17 cellular contexts compared by ENCODE assay signal in the genomic region with DNA sequence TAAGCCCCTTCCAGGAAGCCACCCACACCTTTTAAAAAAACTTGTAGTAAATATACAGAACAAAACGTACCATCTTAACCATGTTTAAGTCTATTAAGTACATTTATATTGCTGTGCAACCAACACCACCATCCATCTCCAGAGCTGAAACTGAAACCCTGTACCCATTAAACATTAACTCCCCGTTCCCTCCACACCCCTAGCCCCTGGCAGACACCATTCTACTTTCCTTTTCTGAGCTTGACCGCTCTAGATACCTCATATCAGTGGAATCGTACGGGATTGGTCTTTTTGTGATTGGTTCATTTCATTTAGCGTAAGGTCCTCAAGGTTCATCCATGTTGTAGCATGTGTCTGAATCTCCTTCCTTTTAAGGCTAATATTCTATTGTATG. TPM values are rescaled to one million over a fixed set of nuclear protein-coding genes. Genes with fewer than 3 reads are reported as not detected.
A peak's percentile ranks its signal among the peaks of the same experiment; 100 is the strongest.
DNase-seq lines count a peak whose midpoint lies in the region; ATAC-seq, FAIRE-seq and TF ChIP-seq lines count a peak whose summit lies in the region.
"Had no signal": no experiment of that assay in that cellular context is flagged by ENCODE, and none has a peak within 500 bp of the region (broad histone marks: within the 10 kb centered on the region; RNA-seq: fewer than 3 reads in every experiment).

No MANE protein-coding gene starts in this region.

- CTCF ChIA-PET in GM12878 (lab: Yijun Ruan, JAX) = no interaction called here

- no peaks in the 10 kb centered on the region for H4K20me1 ChIP-seq in GM12878 (ENCODE audit: control insufficient read depth, insufficient read depth)

- no peaks in the 10 kb centered on the region; the same call in 2 of the 3 replicates for H3K9me3 ChIP-seq in GM12878 (replicated peaks; ENCODE audit: control insufficient read depth, insufficient read depth, low read length)
- H3K9me3 ChIP-seq in trophoblast cell (ENCODE audit: insufficient read depth, low read depth, low read length) = peaks cover 3% of the 10 kb centered on the region
- H3K9me3 ChIP-seq: thoracic aorta had no signal

- no peak overlapping the region for H2BK5ac ChIP-seq in trophoblast cell (ENCODE audit: low read depth, low read length, poor library complexity)

- H3K4me1 ChIP-seq in GM12878 (ENCODE audit: control insufficient read depth, insufficient read depth, low read length) (no peaks in the 10 kb centered on the region), trophoblast cell (ENCODE audit: control insufficient read depth in 1 of 2, insufficient read depth in 2 of 2, low read length in 2 of 2) (peaks cover 18 to 31% of the 10 kb centered on the region in 2 experiments)
- H3K4me1 ChIP-seq: parathyroid adenoma had no signal

- H3K36me3 ChIP-seq in GM12878 (ENCODE audit: control insufficient read depth in 2 of 2, insufficient read depth in 2 of 2, low read length in 1 of 2) = no peaks in the 10 kb centered on the region
- H3K36me3 ChIP-seq in trophoblast cell (ENCODE audit: control insufficient read depth in 1 of 2, insufficient read depth in 2 of 2, low read length in 2 of 2) = no peaks in the 10 kb centered on the region
- H3K36me3 ChIP-seq: thoracic aorta, WERI-Rb-1 had no signal

- TF ChIP-seq EP300 in GM12878 (IDR thresholded peaks at IDR 0.05; ENCODE audit: borderline replicate concordance in 1 of 2, control insufficient read depth in 1 of 2, low read depth in 2 of 2, low read length in 2 of 2) = no peak

- intact Hi-C loops in GM12878 (cut with micrococcal nuclease; ENCODE audit: unreplicated experiment) = no loop called here

- TF ChIP-seq POLR2A in GM12878 (IDR thresholded peaks at IDR 0.05; ENCODE audit: low read depth, low read length) (no peak), GM12891 (IDR thresholded peaks at IDR 0.05; ENCODE audit: low read depth, low read length) (no peak)

- TF ChIP-seq RAD21 in GM12878 (IDR thresholded peaks at IDR 0.05; ENCODE audit: insufficient read depth, low read depth, low read length) = no peak

- no peak overlapping the region for H3K4ac ChIP-seq in trophoblast cell (ENCODE audit: low read depth, low read length)

- no peak for FAIRE-seq in GM12878 (lab: Jason Lieb, UNC)
- no peak for FAIRE-seq in GM12891 (lab: Jason Lieb, UNC)

- no peak overlapping the region for H4K12ac ChIP-seq in trophoblast cell (ENCODE audit: low read depth, low read length)

- H3K79me2 ChIP-seq in GM12878 (ENCODE audit: control insufficient read depth, insufficient read depth, low read length) = no peaks in the 10 kb centered on the region
- peaks cover 1% of the 10 kb centered on the region for H3K79me2 ChIP-seq in trophoblast cell (ENCODE audit: control insufficient read depth, insufficient read depth, low read length, poor library complexity)
- H3K79me2 ChIP-seq: parathyroid adenoma had no signal

- no peak overlapping the region for H3K4me2 ChIP-seq in GM12878 (ENCODE audit: control insufficient read depth, insufficient read depth)
- H3K4me2 ChIP-seq in trophoblast cell (ENCODE audit: low read length) = no peak overlapping the region

- H2AK5ac ChIP-seq in trophoblast cell (ENCODE audit: low read length) = no peak overlapping the region

- SMC1A ChIA-PET in GM12878 (lab: Charles Lee; ENCODE audit: uncharacterized antibody, unreplicated experiment) = no interaction called here

- RAD21 ChIA-PET in GM12878 (lab: Charles Lee; ENCODE audit: unreplicated experiment) = interaction anchor here (1.0 kb wide), 1 partner anchor 53 kb away, joined by 3 read pairs; no protein-coding TSS in a partner anchor

- H4K8ac ChIP-seq in trophoblast cell (ENCODE audit: low read depth, low read length) = no peak overlapping the region

- H3K27ac ChIP-seq in GM12878 (ENCODE audit: control insufficient read depth, insufficient read depth) (no peak overlapping the region), trophoblast cell (ENCODE audit: low read depth, low read length) (no peak overlapping the region)
- H3K27ac ChIP-seq: SK-N-MC, thoracic aorta, WERI-Rb-1 had no signal

- H3K14ac ChIP-seq in trophoblast cell (ENCODE audit: low read length) = no peak overlapping the region

- DNase-seq in GM12878 (ENCODE audit: low read depth, low spot score) (no peak), trophoblast cell (no peak), hypothalamus (lab: John Stamatoyannopoulos, UW) (no peak), GM12891 (ENCODE audit: insufficient read length, low spot score) (no peak)
- DNase-seq: activated naive CD4-positive, alpha-beta T cell treated with anti-CD3 and anti-CD28 coated beads, Interleukin-2, amount 10 ng/mL, durations not matched to agents 7 days and 5 days; DMS 273 treated with DMSO at 0.1 percent for 48 hours; H9; MV-4-11; stimulated activated CD4-positive, alpha-beta T cell treated with anti-CD3 and anti-CD28 coated beads, Interleukin-15, amount 100 ng/mL, for 24 hours; WERI-Rb-1 had no signal

- H3K27me3 ChIP-seq in GM12878 (replicated peaks in 1 of 2; ENCODE audit: control insufficient read depth in 2 of 2, insufficient read depth in 2 of 2, low read length in 1 of 2) = peaks cover 7 to 9% of the 10 kb centered on the region in 2 experiments
- no peaks in the 10 kb centered on the region for H3K27me3 ChIP-seq in trophoblast cell (ENCODE audit: insufficient read depth, low read length)

- H3K23ac ChIP-seq in trophoblast cell (ENCODE audit: low read length) = no peak overlapping the region

- peak; percentile 95 for ATAC-seq in GM18907 (IDR thresholded peaks at IDR 0.05; ENCODE audit: unreplicated experiment)
- ATAC-seq in HG02759 (IDR thresholded peaks at IDR 0.05; ENCODE audit: unreplicated experiment) = peak; percentile 95
- ATAC-seq in GM12878 = peak; percentile 65
- ATAC-seq in GM21526 (IDR thresholded peaks at IDR 0.05; ENCODE audit: low FRiP score, unreplicated experiment) = no peak
- no peak for ATAC-seq in SK-N-SH treated with all-trans-retinoic acid at 6 μM for 48 hours

- H3K4me3 ChIP-seq in GM12878 (no peak overlapping the region), trophoblast cell (ENCODE audit: low read depth, low read length) (no peak overlapping the region)
- H3K4me3 ChIP-seq: SK-N-MC, thoracic aorta had no signal

- in situ Hi-C loops in GM12878 (cut with MboI) = no loop called here

- BruUV-seq in GM12878 (replicated peaks; lab: Mats Ljungman, UMichigan) = no TSS peak

- no peak overlapping the region for H3K18ac ChIP-seq in trophoblast cell (ENCODE audit: low read length)

- peaks cover 24% of the 10 kb centered on the region for H3K79me1 ChIP-seq in trophoblast cell (ENCODE audit: low read length)

- peak overlapping the region; percentile 44 for H4K91ac ChIP-seq in trophoblast cell (ENCODE audit: low read depth, low read length)

- POLR2A ChIA-PET in GM12878 (lab: Charles Lee) = no interaction called here

- H2BK120ac ChIP-seq in trophoblast cell (ENCODE audit: insufficient read depth, low read length, poor library complexity) = peak overlapping the region; percentile 16

- no peak overlapping the region for H2AFZ ChIP-seq in GM12878 (ENCODE audit: control insufficient read depth, low read depth, low read length)
- no peak overlapping the region for H2AFZ ChIP-seq in trophoblast cell (ENCODE audit: insufficient read depth, low read length, poor library complexity)
- H2AFZ ChIP-seq: parathyroid adenoma had no signal

- no peak for TF ChIP-seq CTCF in GM12878 (IDR thresholded peaks at IDR 0.05 in 2 of 3, conservative IDR thresholded peaks at IDR 0.05 in 1 of 3; ENCODE audit: control insufficient read depth in 2 of 3, extremely low read depth in 1 of 3, insufficient read depth in 1 of 3, low read depth in 3 of 3, low read length in 3 of 3)

- no peak overlapping the region for H2BK12ac ChIP-seq in trophoblast cell (ENCODE audit: low read length)

- 61% methylated on average over 6 of the region's 6 CpGs for WGBS in GM12878 (ENCODE audit: insufficient coverage, insufficient replicate concordance, low lambda C conversion rate, missing lambda C conversion rate)
- WGBS in trophoblast cell (ENCODE audit: extremely low coverage, insufficient coverage, insufficient read length) = no CpG with 5 or more reads among the region's 6 CpGs

- H3K9ac ChIP-seq in GM12878 (ENCODE audit: control insufficient read depth, insufficient read depth, low read length) = no peak overlapping the region
- no peak overlapping the region for H3K9ac ChIP-seq in trophoblast cell (ENCODE audit: low read length)
- H3K9ac ChIP-seq: parathyroid adenoma had no signal

TF ChIP-seq in GM12891, 5 proteins besides CTCF, POLR2A, EP300 and RAD21:
- TF ChIP-seq TAF1 (IDR thresholded peaks at IDR 0.05; ENCODE audit: low read depth, low read length) (no peak), SPI1 (IDR thresholded peaks at IDR 0.05; ENCODE audit: low read depth, low read length) (no peak), PAX5 (IDR thresholded peaks at IDR 0.05; ENCODE audit: insufficient read depth, low read length, severe bottlenecking) (no peak), POLR2AphosphoS5 (IDR thresholded peaks at IDR 0.05; ENCODE audit: low read depth, low read length) (no peak), POU2F2 (IDR thresholded peaks at IDR 0.05; ENCODE audit: low read depth, low read length) (no peak)
TF ChIP-seq in GM12891: peak in this region for 0.

TF ChIP-seq in SK-N-SH treated with all-trans-retinoic acid at 6 μM for 48 hours, 23 proteins besides CTCF, POLR2A, EP300 and RAD21:
- no peak for TF ChIP-seq GLIS3 (CRISPR knock-in tag; IDR thresholded peaks at IDR 0.05)

RNA-seq across cellular contexts. Expression of a gene that starts 13.0 kb away (rescaled TPM):
- 25.9 and 31.1 TPM in 2 replicates for total RNA-seq in GM12878 (2013; cell fraction: nucleolus; rRNA removed)
- total RNA-seq in GM12878 (2014; rRNA removed) = 11.1 and 12.2 TPM in 2 replicates
- total RNA-seq in GM12878 (2014; rRNA removed; fragmentation: Illumina TruSeq; extraction: Trizol) = 10.1 and 10.5 TPM in 2 replicates
- total RNA-seq in GM12878 (2021) = 10.3 and 10.7 TPM in 2 replicates
- 4.2 TPM for polyA plus RNA-seq in GM12878 (2011; ENCODE audit: low read depth)
- 10.9 and 11.7 TPM in 2 replicates for polyA plus RNA-seq in GM12878 (2011; rRNA removed)
- polyA plus RNA-seq in GM12878 (2011; cell fraction: cytosol; rRNA removed) = 7.1 and 8.5 TPM in 2 replicates
- 9.4 and 10.8 TPM in 2 replicates for polyA plus RNA-seq in GM12878 (2011; cell fraction: nucleus; rRNA removed)
- 5.1 and 7.6 TPM in 2 replicates for polyA plus RNA-seq in GM12878 (2012)
- 10.9 and 11.7 TPM in 2 replicates for polyA plus RNA-seq in GM12878 (2014; fragmentation: Illumina TruSeq; extraction: Trizol)
- polyA plus RNA-seq in GM12878 (2014; fragmentation: Nextera tagmentation; extraction: Ambion mirVana) = 1 to 10 TPM; 2.4 to 2.7 TPM
- 10.2 and 10.6 TPM in 2 replicates for polyA plus RNA-seq in GM12878 (2014; rRNA removed)
- 1 to 10 TPM; 5.4 to 5.5 TPM for polyA plus RNA-seq in GM12878 (2016; fragmentation: Nextera tagmentation; extraction: Ambion mirVana)
- 16.5 and 20.6 TPM in 2 replicates for polyA minus RNA-seq in GM12878 (2011; rRNA and poly(A)+ RNA removed)
- 5.6 and 6.3 TPM in 2 replicates for polyA minus RNA-seq in GM12878 (2011; cell fraction: cytosol; rRNA and poly(A)+ RNA removed)
- polyA minus RNA-seq in GM12878 (2011; cell fraction: nucleus; rRNA and poly(A)+ RNA removed) = 8.5 and 13.2 TPM in 2 replicates
- polyA plus RNA-seq in trophoblast cell (2013) = 15.9 and 16.9 TPM in 2 replicates
- 5.2 TPM for polyA plus RNA-seq in GM12891 (2012; ENCODE audit: low read depth, missing spikeins)

Comparison
In these comparisons a context has a peak if more than half of its experiments do, and no peak if none do; other contexts are left out.
1. ATAC-seq: peak in GM18907 (single experiment), HG02759 (single experiment) and GM12878 (single experiment); none in GM21526 (single experiment) and SK-N-SH treated with all-trans-retinoic acid at 6 μM for 48 hours (single experiment).